Comparison of ENCODE assay signal across 12 cellular contexts in the genomic region with DNA sequence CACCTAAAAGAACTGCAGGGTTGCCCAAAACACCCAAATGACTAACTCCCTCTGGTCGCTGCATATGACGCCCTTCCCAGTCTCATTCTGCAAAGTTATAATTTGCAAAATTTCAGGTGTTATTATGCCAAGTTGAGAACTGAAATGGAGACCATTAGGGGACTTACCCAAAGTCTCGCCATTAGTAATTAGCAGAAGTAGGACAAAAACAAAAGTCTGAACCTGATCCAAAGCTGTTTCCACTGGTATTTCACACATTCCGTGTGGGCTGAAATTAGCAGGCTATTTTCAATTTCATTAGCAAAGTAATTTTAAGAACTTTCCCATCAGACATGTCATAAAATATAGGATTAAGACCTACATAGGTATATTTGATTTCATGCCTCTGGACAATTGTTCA.
"Had no signal": no experiment of that assay in that cellular context is flagged by ENCODE, and none has a peak within 500 bp of the region (broad histone marks: within the 10 kb centered on the region; RNA-seq: fewer than 3 reads in every experiment).

No MANE protein-coding gene starts in this region.

- H3K9me3 ChIP-seq: tibial artery had no signal

- DNase-seq: activated CD8-positive, alpha-beta T cell treated with anti-CD3 and anti-CD28 coated beads for 36 hours; activated effector memory CD4-positive, alpha-beta T cell treated with anti-CD3 and anti-CD28 coated beads, Interleukin-2, amount 50 U/mL, for 16 hours; activated T-cell treated with anti-CD3 and anti-CD28 coated beads, Interleukin-2, amount 50 U/mL, for 4 hours; head of caudate nucleus; occipital lobe; stimulated activated CD4-positive, alpha-beta T cell treated with anti-CD3 and anti-CD28 coated beads, Interleukin-2, amount 100 ng/mL, for 48 hours; stimulated activated naive CD4-positive, alpha-beta T cell; tibial artery had no signal

- H3K4me1 ChIP-seq: tibial artery had no signal

- H3K4me3 ChIP-seq: cardiac muscle cell, tibial artery had no signal

- H3K27ac ChIP-seq: cardiac muscle cell, epithelial cell of prostate, tibial artery, VCaP had no signal

- H3K36me3 ChIP-seq: cardiac muscle cell, tibial artery had no signal

- ATAC-seq: activated CD8-positive, alpha-beta T cell treated with anti-CD3 and anti-CD28 coated beads for 36 hours; activated naive CD4-positive, alpha-beta T cell treated with anti-CD3 and anti-CD28 coated beads, Interleukin-2, amount 50 U/mL, for 72 hours; activated T-cell treated with anti-CD3 and anti-CD28 coated beads, Interleukin-2, amount 50 U/mL, for 4 hours had no signal
